In genomic region chr7:6536899-6537298, GRCh38 we compare ENCODE assay signal across 10 cellular contexts. TPM values are rescaled to one million over a fixed set of nuclear protein-coding genes. Genes with fewer than 3 reads are reported as not detected.
DNase-seq lines count a peak whose midpoint lies in the region; FAIRE-seq and TF ChIP-seq lines count a peak whose summit lies in the region.
"Had no signal": no experiment of that assay in that cellular context is flagged by ENCODE, and none has a peak within 500 bp of the region (broad histone marks: within the 10 kb centered on the region; RNA-seq: fewer than 3 reads in every experiment).

No MANE protein-coding gene starts in this region.

- POLR2A ChIA-PET in HEK293 (lab: Yijun Ruan, JAX): no interaction called here

- DNase-seq in NCI-H345 (lab: John Stamatoyannopoulos, UW) (peak; percentile 78), esophagus muscularis mucosa (ENCODE audit: extremely low spot score) (no peak), retinal pigment epithelial cell (ENCODE audit: low read depth) (no peak), GM12892 (ENCODE audit: insufficient read length) (no peak), GM13977 (ENCODE audit: low spot score) (no peak), SIG-M5 treated with dmso at 0.1 percent for 504 hours (lab: John Stamatoyannopoulos, UW; ENCODE audit: unreplicated experiment) (no peak)
- DNase-seq: activated naive CD4-positive, alpha-beta T cell treated with anti-CD3 and anti-CD28 coated beads, Interleukin-2, amount 50 U/mL, for 16 hours; natural killer cell had no signal

- CTCF ChIA-PET in HEK293 (lab: Yijun Ruan, JAX): interaction anchor here (0.6 to 1.5 kb wide), 3 partner anchors 19 to 39 kb away, joined by 3 to 5 read pairs (median 4); no protein-coding TSS in a partner anchor

- peaks cover 0 to 82% (median 20%) of the 10 kb centered on the region in 4 donors for H3K27me3 ChIP-seq in esophagus muscularis mucosa

- in situ Hi-C loops in GM13977 (cut with MboI; ENCODE audit: low pct_unique_long_range_greater_than_20kb, low sequenced_read_pairs, unreplicated experiment): no loop called here

- intact Hi-C loops in esophagus muscularis mucosa (cut with DNase I): no loop called here

- H3K36me3 ChIP-seq in HEK293 (ENCODE audit: control insufficient read depth in 2 of 2, insufficient read depth in 1 of 2, low read length in 2 of 2) (no peaks in the 10 kb centered on the region), esophagus muscularis mucosa (no peaks in the 10 kb centered on the region)

- no peaks in the 10 kb centered on the region for H3K4me1 ChIP-seq in HEK293 (ENCODE audit: control insufficient read depth, insufficient read depth, low read length)
- peaks cover 9 to 12% (median 11%) of the 10 kb centered on the region in 4 donors for H3K4me1 ChIP-seq in esophagus muscularis mucosa

- H3K9me3 ChIP-seq in HEK293 (ENCODE audit: control insufficient read depth, insufficient read depth, low read depth, low read length): no peaks in the 10 kb centered on the region
- H3K9me3 ChIP-seq in esophagus muscularis mucosa: no peaks in the 10 kb centered on the region

- TF ChIP-seq POLR2A in esophagus muscularis mucosa (IDR thresholded peaks at IDR 0.05; ENCODE audit: low read depth) (no peak), GM12892 (IDR thresholded peaks at IDR 0.05; ENCODE audit: low read depth, low read length) (no peak)

- TF ChIP-seq CTCF in HEK293 (tag by site-specific recombination; IDR thresholded peaks at IDR 0.05) (no peak), esophagus muscularis mucosa (IDR thresholded peaks at IDR 0.05) (no peak), retinal pigment epithelial cell (conservative IDR thresholded peaks at IDR 0.05; ENCODE audit: low read depth, low read length) (no peak), GM13977 (IDR thresholded peaks at IDR 0.05; ENCODE audit: extremely low read depth, insufficient read depth, missing control alignments) (no peak)

- H3K27ac ChIP-seq in HEK293 (ENCODE audit: extremely low read depth, low read depth, low read length) (no peak overlapping the region), esophagus muscularis mucosa (replicated peaks in 1 of 4) (no peak overlapping the region)

- WGBS in esophagus muscularis mucosa: 31% methylated on average over 5 of the region's 14 CpGs

- no peak for FAIRE-seq in GM12892 (lab: Jason Lieb, UNC)

- H3K4me3 ChIP-seq in HEK293 (ENCODE audit: low read depth, low read length): no peak overlapping the region
- H3K4me3 ChIP-seq in esophagus muscularis mucosa: peak overlapping the region; percentile 23 to 44 (median 33)
- H3K4me3 ChIP-seq in retinal pigment epithelial cell (ENCODE audit: low read length): peak overlapping the region; percentile 24

- TF ChIP-seq EP300 in esophagus muscularis mucosa (IDR thresholded peaks at IDR 0.05): no peak

TF ChIP-seq in HEK293, 187 proteins besides CTCF, POLR2A, EP300 and RAD21:
- no peak for TF ChIP-seq ZNF114 (tag by site-specific recombination; IDR thresholded peaks at IDR 0.05)
- TF ChIP-seq SP2 (tag by site-specific recombination; IDR thresholded peaks at IDR 0.05): peak; percentile 28
- no peak for TF ChIP-seq GLI4 (tag by site-specific recombination; IDR thresholded peaks at IDR 0.05)
- no peak for TF ChIP-seq ZNF654 (tag by site-specific recombination; IDR thresholded peaks at IDR 0.05; ENCODE audit: low read depth)

RNA-seq across cellular contexts. Expression of gene GRID2IP, which starts 14.4 kb away (rescaled TPM):
- total RNA-seq in esophagus muscularis mucosa: not detected
- not detected for polyA plus RNA-seq in GM12892 (2012; ENCODE audit: missing spikeins)
- total RNA-seq: NCI-H460 had no signal

RNA-seq across cellular contexts. Expression of gene ZDHHC4, which starts 40.4 kb away (rescaled TPM):
- total RNA-seq in esophagus muscularis mucosa: 10 to 100 TPM; 41.5 to 57.4 (median 51.9) TPM
- polyA plus RNA-seq in GM12892 (2012; ENCODE audit: missing spikeins): 27.8 TPM

RNA-seq across cellular contexts. Expression of gene INTS15, which starts 52.9 kb away (rescaled TPM):
- 10 to 100 TPM; 22.5 to 38.9 (median 33.5) TPM for total RNA-seq in esophagus muscularis mucosa
- polyA plus RNA-seq in GM12892 (2012; ENCODE audit: missing spikeins): 13.3 TPM

RNA-seq across cellular contexts. Expression of gene KDELR2, which starts 52.9 kb away (rescaled TPM):
- total RNA-seq in esophagus muscularis mucosa: 10 to 100 TPM; 53.7 to 68.2 (median 55.3) TPM
- 34.8 TPM for polyA plus RNA-seq in GM12892 (2012; ENCODE audit: missing spikeins)
